ENCODE assay signal across 12 cellular contexts in the genomic region with DNA sequence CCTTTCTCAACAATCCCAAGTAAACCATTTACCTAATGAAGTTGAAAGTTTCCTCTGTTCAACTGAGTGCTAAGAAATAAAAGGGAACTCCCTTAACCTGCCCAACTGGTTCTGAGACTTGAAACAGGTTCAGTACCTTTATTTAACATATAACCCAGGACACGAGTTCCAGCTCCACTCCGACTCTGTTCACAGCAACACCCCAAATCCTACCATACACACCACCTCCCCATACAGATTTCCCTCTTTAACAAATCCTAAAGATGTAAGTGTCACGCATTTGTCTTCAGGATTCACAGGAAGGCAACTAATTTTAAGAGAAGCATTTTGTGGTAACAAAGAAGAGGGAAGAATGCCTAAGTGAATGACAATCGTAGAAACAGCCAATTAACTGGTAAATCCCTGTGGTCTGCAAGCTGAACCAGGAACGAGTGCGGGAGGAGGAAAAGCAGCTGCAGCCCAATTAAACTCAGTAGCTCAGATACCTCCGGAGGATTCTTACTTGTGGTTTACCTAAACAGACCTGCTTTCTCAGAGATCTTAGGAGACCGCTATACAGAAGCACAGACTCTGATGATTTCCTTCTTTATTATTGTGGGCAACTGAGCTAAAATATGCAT.
DNase-seq lines count a peak whose midpoint lies in the region; ATAC-seq and TF ChIP-seq lines count a peak whose summit lies in the region.
"Had no signal": no experiment of that assay in that cellular context is flagged by ENCODE, and none has a peak within 500 bp of the region (broad histone marks: within the 10 kb centered on the region; RNA-seq: fewer than 3 reads in every experiment).

No MANE protein-coding gene starts in this region.

- TF ChIP-seq POLR2A in heart left ventricle (IDR thresholded peaks at IDR 0.05), result no peak

- DNase-seq in DMS79 treated with DMSO at 0.1 percent for 48 hours (lab: John Stamatoyannopoulos, UW) (peak; percentile 80), NCI-H2227 treated with DMSO at 0.1 percent for 48 hours (lab: John Stamatoyannopoulos, UW) (peak; percentile 29), trophoblast cell (peak in 1 of 2 donors; percentile 55), right atrium auricular region (ENCODE audit: low spot score) (no peak), omental fat pad (ENCODE audit: low spot score) (no peak), heart left ventricle (no peak)
- DNase-seq: foreskin fibroblast, left ventricle myocardium inferior, NCI-H1436 treated with DMSO at 0.1 percent for 48 hours, OCI-M1 had no signal

- no peak overlapping the region for H3K23ac ChIP-seq in trophoblast cell (ENCODE audit: low read length)

- H3K18ac ChIP-seq in trophoblast cell (ENCODE audit: low read length), result no peak overlapping the region

- ATAC-seq in omental fat pad (ENCODE audit: low FRiP score), result no peak
- no peak for ATAC-seq in heart left ventricle
- no peak for ATAC-seq in GM18907 (IDR thresholded peaks at IDR 0.05; ENCODE audit: unreplicated experiment)

- no peak overlapping the region for H4K12ac ChIP-seq in trophoblast cell (ENCODE audit: low read depth, low read length)

- no peak overlapping the region for H3K4ac ChIP-seq in trophoblast cell (ENCODE audit: low read depth, low read length)

- no peak overlapping the region for H3K27ac ChIP-seq in iPS-18a (ENCODE audit: low read length)
- peak overlapping the region; percentile 24 for H3K27ac ChIP-seq in trophoblast cell (ENCODE audit: low read depth, low read length)
- no peak overlapping the region for H3K27ac ChIP-seq in right atrium auricular region
- no peak overlapping the region for H3K27ac ChIP-seq in heart left ventricle
- H3K27ac ChIP-seq: left ventricle myocardium inferior had no signal

- intact Hi-C loops in heart left ventricle (cut with DNase I), result no loop called here

- H3K4me1 ChIP-seq in iPS-18a (ENCODE audit: control insufficient read depth, low read depth, low read length), result peaks cover 24% of the 10 kb centered on the region
- peaks cover 0 to 2% of the 10 kb centered on the region in 2 experiments for H3K4me1 ChIP-seq in trophoblast cell (ENCODE audit: control insufficient read depth in 1 of 2, insufficient read depth in 2 of 2, low read length in 2 of 2)
- no peaks in the 10 kb centered on the region for H3K4me1 ChIP-seq in right atrium auricular region
- H3K4me1 ChIP-seq in heart left ventricle, result peaks cover 0 to 7% (median 0%) of the 10 kb centered on the region in 12 donors

- peak overlapping the region; percentile 84 for H2BK12ac ChIP-seq in trophoblast cell (ENCODE audit: low read length)

- H2AFZ ChIP-seq in trophoblast cell (ENCODE audit: insufficient read depth, low read length, poor library complexity), result no peak overlapping the region

- H4K8ac ChIP-seq in trophoblast cell (ENCODE audit: low read depth, low read length), result no peak overlapping the region

- H3K36me3 ChIP-seq in iPS-18a (ENCODE audit: control insufficient read depth, low read depth, low read length) (no peaks in the 10 kb centered on the region), trophoblast cell (ENCODE audit: control insufficient read depth in 1 of 2, insufficient read depth in 2 of 2, low read length in 2 of 2) (no peaks in the 10 kb centered on the region), right atrium auricular region (no peaks in the 10 kb centered on the region), heart left ventricle (no peaks in the 10 kb centered on the region)
- H3K36me3 ChIP-seq: left ventricle myocardium inferior had no signal

- no peak overlapping the region for H4K91ac ChIP-seq in trophoblast cell (ENCODE audit: low read depth, low read length)

- peak overlapping the region; percentile 17 for H3K4me3 ChIP-seq in iPS-18a (ENCODE audit: low read length)
- no peak overlapping the region for H3K4me3 ChIP-seq in trophoblast cell (ENCODE audit: low read depth, low read length)
- H3K4me3 ChIP-seq in right atrium auricular region, result no peak overlapping the region
- no peak overlapping the region for H3K4me3 ChIP-seq in heart left ventricle
- H3K4me3 ChIP-seq: left ventricle myocardium inferior had no signal

- no CpG with 5 or more reads among the region's 8 CpGs for WGBS in trophoblast cell (ENCODE audit: extremely low coverage, insufficient coverage, insufficient read length)
- WGBS in heart left ventricle, 4 donors, result 62 to 71% (median 66%) methylated on average over 8 of the region's 8 CpGs

- TF ChIP-seq CTCF in right atrium auricular region (IDR thresholded peaks at IDR 0.05), result no peak
- TF ChIP-seq CTCF in omental fat pad (IDR thresholded peaks at IDR 0.05), result no peak
- no peak for TF ChIP-seq CTCF in heart left ventricle (IDR thresholded peaks at IDR 0.05)

- no peaks in the 10 kb centered on the region for H3K79me2 ChIP-seq in trophoblast cell (ENCODE audit: control insufficient read depth, insufficient read depth, low read length, poor library complexity)

- H3K27me3 ChIP-seq in iPS-18a (ENCODE audit: control insufficient read depth, insufficient read depth, low read length) (no peaks in the 10 kb centered on the region), trophoblast cell (ENCODE audit: insufficient read depth, low read length) (no peaks in the 10 kb centered on the region), right atrium auricular region (no peaks in the 10 kb centered on the region), heart left ventricle (peaks cover 0 to 2% (median 0%) of the 10 kb centered on the region in 9 donors)

- H3K9ac ChIP-seq in iPS-18a (ENCODE audit: low read length) (no peak overlapping the region), trophoblast cell (ENCODE audit: low read length) (no peak overlapping the region)

- no peak overlapping the region for H2BK5ac ChIP-seq in trophoblast cell (ENCODE audit: low read depth, low read length, poor library complexity)

- H3K4me2 ChIP-seq in trophoblast cell (ENCODE audit: low read length), result peak overlapping the region; percentile 16

- H3K9me3 ChIP-seq in iPS-18a (ENCODE audit: control insufficient read depth, low read depth, low read length) (no peaks in the 10 kb centered on the region), trophoblast cell (ENCODE audit: insufficient read depth, low read depth, low read length) (no peaks in the 10 kb centered on the region), right atrium auricular region (no peaks in the 10 kb centered on the region), heart left ventricle (no peaks in the 10 kb centered on the region)
- H3K9me3 ChIP-seq: left ventricle myocardium inferior had no signal

- no peak overlapping the region for H3K14ac ChIP-seq in trophoblast cell (ENCODE audit: low read length)

- H2BK120ac ChIP-seq in trophoblast cell (ENCODE audit: insufficient read depth, low read length, poor library complexity), result no peak overlapping the region

- no peaks in the 10 kb centered on the region for H3K79me1 ChIP-seq in trophoblast cell (ENCODE audit: low read length)

- H2AK5ac ChIP-seq in trophoblast cell (ENCODE audit: low read length), result no peak overlapping the region

Comparison
In these comparisons a context has a peak if more than half of its experiments do, and no peak if none do; other contexts are left out.
1. DNase-seq: peak in DMS79 treated with DMSO at 0.1 percent for 48 hours (single experiment) and NCI-H2227 treated with DMSO at 0.1 percent for 48 hours (single experiment); none in right atrium auricular region (single experiment), omental fat pad (single experiment) and heart left ventricle (0 of 5).